19 cellular contexts compared by ENCODE assay signal in the genomic region with DNA sequence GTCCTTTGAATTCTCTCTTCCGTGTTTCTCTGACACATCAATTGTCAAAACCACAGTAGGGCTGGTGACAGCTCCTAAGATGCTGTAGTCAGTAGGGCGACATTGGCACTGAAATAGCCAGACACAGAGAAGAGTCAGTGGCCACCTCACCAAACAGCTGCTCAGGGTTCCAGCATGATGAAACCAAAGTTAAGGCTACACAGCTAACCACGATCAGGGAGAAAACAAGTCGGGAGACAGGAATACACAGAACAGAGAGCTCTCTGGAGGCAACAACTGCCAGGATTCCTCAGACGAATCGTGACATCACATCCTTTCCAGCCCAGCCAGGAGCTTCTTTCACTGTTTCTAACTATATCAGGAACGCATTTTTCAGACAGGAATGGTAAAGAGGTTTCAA.
"Had no signal": no experiment of that assay in that cellular context is flagged by ENCODE, and none has a peak within 500 bp of the region (broad histone marks: within the 10 kb centered on the region; RNA-seq: fewer than 3 reads in every experiment).

No MANE protein-coding gene starts in this region.

- DNase-seq: effector CD4-positive, alpha-beta T cell; endodermal cell; erythroblast; heart left ventricle; hippocampal formation; left colon; left ventricle myocardium superior; naive thymus-derived CD8-positive, alpha-beta T cell; sigmoid colon; stimulated activated CD4-positive, alpha-beta T cell treated with anti-CD3 and anti-CD28 coated beads, Interleukin-4, amount 100 ng/mL, for 1 hour; stimulated activated CD8-positive, alpha-beta memory T cell treated with anti-CD3 and anti-CD28 coated beads, Interleukin-4, amount 100 ng/mL, for 48 hours; stimulated activated naive CD8-positive, alpha-beta T cell treated with anti-CD3 and anti-CD28 coated beads, Interleukin-15, Interleukin-2, amounts not matched to agents 100 U/mL and 50 U/mL, for 24 hours; tibial artery; upper lobe of right lung had no signal

- H3K4me1 ChIP-seq: heart left ventricle, right atrium auricular region, sigmoid colon, tibial artery, upper lobe of right lung had no signal

- H3K27ac ChIP-seq: coronary artery, heart left ventricle, right atrium auricular region, sigmoid colon, tibial artery, upper lobe of right lung had no signal

- FAIRE-seq: endothelial cell of umbilical vein, frontal cortex had no signal

- H3K36me3 ChIP-seq: heart left ventricle, right atrium auricular region, sigmoid colon, tibial artery, upper lobe of right lung had no signal

- H3K27me3 ChIP-seq: heart left ventricle, right atrium auricular region, sigmoid colon, tibial artery, upper lobe of right lung had no signal

- H3K9me3 ChIP-seq: heart left ventricle, right atrium auricular region, sigmoid colon, tibial artery, upper lobe of right lung had no signal

- H3K4me3 ChIP-seq: coronary artery, heart left ventricle, lung, right atrium auricular region, sigmoid colon, tibial artery, upper lobe of right lung had no signal
